10 cellular contexts compared by ENCODE assay signal in the genomic region with DNA sequence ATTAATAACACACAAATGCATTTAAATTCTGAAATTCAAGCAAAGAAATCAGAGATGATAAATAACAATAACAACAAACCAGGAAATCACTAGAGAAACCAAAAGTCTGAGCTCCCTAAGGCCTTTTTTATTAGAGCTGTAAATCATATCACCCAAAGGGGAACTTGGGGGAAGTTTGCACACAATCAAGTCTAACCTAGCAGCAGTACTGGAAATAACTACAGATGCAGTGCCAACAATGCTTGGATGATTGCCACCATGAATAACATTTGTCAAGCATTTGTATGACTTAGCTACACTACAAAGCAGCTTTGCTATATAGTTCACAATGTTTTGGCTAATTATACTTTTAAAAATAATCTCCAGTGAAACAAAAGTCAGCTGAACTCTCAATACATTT. TPM values are rescaled to one million over a fixed set of nuclear protein-coding genes. Genes with fewer than 3 reads are reported as not detected.
DNase-seq lines count a peak whose midpoint lies in the region; ATAC-seq and TF ChIP-seq lines count a peak whose summit lies in the region.
"Had no signal": no experiment of that assay in that cellular context is flagged by ENCODE, and none has a peak within 500 bp of the region (broad histone marks: within the 10 kb centered on the region; RNA-seq: fewer than 3 reads in every experiment).

No MANE protein-coding gene starts in this region.

- H3K36me3 ChIP-seq in SU-DHL-6 (ENCODE audit: low read length) = peaks cover 2% of the 10 kb centered on the region; the same call in 1 of the 2 replicates
- H3K36me3 ChIP-seq in subcutaneous abdominal adipose tissue (ENCODE audit: control insufficient read depth in 5 of 5, insufficient read depth in 5 of 5, low read length in 5 of 5) = peaks cover 0 to 12% (median 4%) of the 10 kb centered on the region in 5 donors
- H3K36me3 ChIP-seq: BE2C had no signal

- peaks cover 8 to 9% of the 10 kb centered on the region in 2 donors for H3K4me1 Mint-ChIP-seq in natural killer cell treated with Interleukin-12 subunit alpha and Interleukin-12 subunit beta and Interleukin-15 and Interleukin-18, amount 100 ng/mL, for 72 hours (ENCODE audit: low read depth in 2 of 2)

- no peak overlapping the region for H3K9ac ChIP-seq in SU-DHL-6 (ENCODE audit: low read length)
- H3K9ac ChIP-seq in subcutaneous abdominal adipose tissue (ENCODE audit: low read length in 5 of 5) = no peak overlapping the region

- no peaks in the 10 kb centered on the region for H3K9me3 ChIP-seq in SU-DHL-6 (ENCODE audit: insufficient read depth, low read length)
- no peaks in the 10 kb centered on the region for H3K9me3 ChIP-seq in subcutaneous abdominal adipose tissue (ENCODE audit: control insufficient read depth in 5 of 5, low read length in 5 of 5)
- H3K9me3 ChIP-seq: BE2C, tibial nerve had no signal

- no peaks in the 10 kb centered on the region for H3K9me3 Mint-ChIP-seq in natural killer cell treated with Interleukin-12 subunit alpha and Interleukin-12 subunit beta and Interleukin-15 and Interleukin-18, amount 100 ng/mL, for 72 hours

- no peak overlapping the region for H2AFZ ChIP-seq in SU-DHL-6 (ENCODE audit: low read depth, low read length, severe bottlenecking)

- H3K27ac ChIP-seq in SU-DHL-6 (ENCODE audit: low read depth, low read length) (peak overlapping the region; percentile 76), subcutaneous abdominal adipose tissue (ENCODE audit: low read depth, low read length) (peak overlapping the region; percentile 22)
- H3K27ac ChIP-seq: tibial nerve had no signal

- peaks cover 7% of the 10 kb centered on the region for H3K36me3 Mint-ChIP-seq in natural killer cell treated with Interleukin-12 subunit alpha and Interleukin-12 subunit beta and Interleukin-15 and Interleukin-18, amount 100 ng/mL, for 72 hours

- no peaks in the 10 kb centered on the region for H3K27me3 Mint-ChIP-seq in natural killer cell treated with Interleukin-12 subunit alpha and Interleukin-12 subunit beta and Interleukin-15 and Interleukin-18, amount 100 ng/mL, for 72 hours

- intact Hi-C loops in Right ventricle myocardium superior (cut with DNase I) = loop anchor here (5.0 to 10.0 kb wide), 3 partner anchors 156 to 1116 kb away; no protein-coding TSS in a partner anchor

- H3K4me3 Mint-ChIP-seq in natural killer cell treated with Interleukin-12 subunit alpha and Interleukin-12 subunit beta and Interleukin-15 and Interleukin-18, amount 100 ng/mL, for 72 hours = no peak overlapping the region

- no peak overlapping the region for H3K27ac Mint-ChIP-seq in natural killer cell treated with Interleukin-12 subunit alpha and Interleukin-12 subunit beta and Interleukin-15 and Interleukin-18, amount 100 ng/mL, for 72 hours

- DNase-seq in NCI-H345 (lab: John Stamatoyannopoulos, UW) = peak; percentile 15
- DNase-seq in NCI-H345 treated with DMSO at 0.1 percent for 48 hours (lab: John Stamatoyannopoulos, UW; ENCODE audit: unreplicated experiment) = no peak
- DNase-seq in Right ventricle myocardium superior = no peak
- no peak for DNase-seq in activated CD8-positive, alpha-beta memory T cell treated with anti-CD3 and anti-CD28 coated beads, Interleukin-2, amount 50 U/mL, for 4 hours
- DNase-seq in amniotic stem cell (lab: John Stamatoyannopoulos, UW) = no peak
- DNase-seq in natural killer cell treated with Interleukin-12 subunit alpha and Interleukin-12 subunit beta and Interleukin-15 and Interleukin-18, amount 100 ng/mL, for 72 hours (ENCODE audit: low spot score) = no peak
- DNase-seq: BE2C had no signal

- no peak overlapping the region for H3K4me3 ChIP-seq in SU-DHL-6 (ENCODE audit: insufficient read depth, low read length, poor library complexity, severe bottlenecking)
- no peak overlapping the region for H3K4me3 ChIP-seq in subcutaneous abdominal adipose tissue (ENCODE audit: low read depth in 1 of 5, low read length in 5 of 5)
- H3K4me3 ChIP-seq: tibial nerve had no signal

- H4K20me1 ChIP-seq in SU-DHL-6 (ENCODE audit: low read depth, low read length) = no peaks in the 10 kb centered on the region

- no peak for TF ChIP-seq CTCF in SU-DHL-6 (IDR thresholded peaks at IDR 0.05; ENCODE audit: insufficient read depth, low read length, poor library complexity, severe bottlenecking)

- H3F3A ChIP-seq in SU-DHL-6 (ENCODE audit: insufficient read depth) = peaks cover 3% of the 10 kb centered on the region

- H3K4me2 ChIP-seq in SU-DHL-6 (ENCODE audit: low read depth, low read length, poor library complexity, severe bottlenecking) = peak overlapping the region; percentile 14

- H3K27me3 ChIP-seq in SU-DHL-6 (ENCODE audit: low read length) (no peaks in the 10 kb centered on the region), subcutaneous abdominal adipose tissue (ENCODE audit: control insufficient read depth in 5 of 5, insufficient read depth in 4 of 5, low read length in 5 of 5) (no peaks in the 10 kb centered on the region)
- H3K27me3 ChIP-seq: BE2C, tibial nerve had no signal

- peaks cover 10 to 27% (median 23%) of the 10 kb centered on the region in 5 donors for H3K4me1 ChIP-seq in subcutaneous abdominal adipose tissue (ENCODE audit: control insufficient read depth in 5 of 5, insufficient read depth in 5 of 5, low read length in 5 of 5)

- H3K79me2 ChIP-seq in SU-DHL-6 (ENCODE audit: insufficient read depth, low read length) = no peaks in the 10 kb centered on the region; the same call in 1 of the 2 replicates

- no peaks in the 10 kb centered on the region for H3K9me2 ChIP-seq in SU-DHL-6 (replicated peaks; ENCODE audit: insufficient read depth, low read length)

- peak; percentile 85 for ATAC-seq in Right ventricle myocardium superior (ENCODE audit: poor library complexity)
- ATAC-seq in natural killer cell treated with Interleukin-12 subunit alpha and Interleukin-12 subunit beta and Interleukin-15 and Interleukin-18, amount 100 ng/mL, for 72 hours = no peak

RNA-seq across cellular contexts. Expression of a gene that starts 27.8 kb away (rescaled TPM):
- total RNA-seq in Right ventricle myocardium superior = 15.1 TPM
- total RNA-seq in natural killer cell treated with Interleukin-12 subunit alpha and Interleukin-12 subunit beta and Interleukin-15 and Interleukin-18, amount 100 ng/mL, for 72 hours = 10 to 100 TPM; 28.9 to 59.1 TPM
